7 cellular contexts compared by ENCODE assay signal in genomic region chr2:106542730-106543359, GRCh38. TPM values are rescaled to one million over a fixed set of nuclear protein-coding genes. Genes with fewer than 3 reads are reported as not detected.
DNase-seq lines count a peak whose midpoint lies in the region; ATAC-seq and TF ChIP-seq lines count a peak whose summit lies in the region.

No MANE protein-coding gene starts in this region.

- intact Hi-C loops in spleen (cut with DNase I; ENCODE audit: low total_unique reads), result loop anchor here (5.0 kb wide), 1 partner anchor 436 kb away; no protein-coding TSS in a partner anchor

- H3K4me1 ChIP-seq in iPS-15b (ENCODE audit: control insufficient read depth, insufficient read depth, low read length) (no peaks in the 10 kb centered on the region), spleen (peaks cover 0 to 23% (median 11%) of the 10 kb centered on the region in 6 donors)

- DNase-seq in GM13977 (ENCODE audit: low spot score) (peak; percentile 77), NCI-H1417 (lab: John Stamatoyannopoulos, UW) (peak; percentile 33 to 82 (median 54)), T-helper 9 cell (peak; percentile 71), astrocyte of the hippocampus (ENCODE audit: low read depth, low spot score) (peak; percentile 71), spleen (peak; percentile 87)

- no peak overlapping the region for H3K27ac ChIP-seq in spleen

- H3K9ac ChIP-seq in iPS-15b (ENCODE audit: low read depth, low read length), result no peak overlapping the region

- peak; percentile 91 for ATAC-seq in HG02763 (IDR thresholded peaks at IDR 0.05; ENCODE audit: unreplicated experiment)

- in situ Hi-C loops in GM13977 (cut with MboI; ENCODE audit: low pct_unique_long_range_greater_than_20kb, low sequenced_read_pairs, unreplicated experiment), result loop anchor here (25.0 kb wide), 2 partner anchors 431 to 1181 kb away; no protein-coding TSS in a partner anchor

- H3K4me3 ChIP-seq in iPS-15b (ENCODE audit: low read depth, low read length) (peak overlapping the region; percentile 43), spleen (peak overlapping the region in 2 of 8 donors; percentile 9 to 43)

- WGBS in spleen, 5 donors, result 14 to 16% (median 14%) methylated on average over 24 of the region's 24 CpGs

- H3K9me3 ChIP-seq in iPS-15b (ENCODE audit: control insufficient read depth, insufficient read depth, low read length), result no peaks in the 10 kb centered on the region
- no peaks in the 10 kb centered on the region for H3K9me3 ChIP-seq in spleen

- peak; percentile 86 for TF ChIP-seq CTCF in GM13977 (IDR thresholded peaks at IDR 0.05; ENCODE audit: extremely low read depth, insufficient read depth, missing control alignments)
- TF ChIP-seq CTCF in spleen (IDR thresholded peaks at IDR 0.05 in 8 of 11, conservative IDR thresholded peaks at IDR 0.05 in 3 of 11), result peak; percentile 67 to 93 (median 91)

- no peak for TF ChIP-seq POLR2A in spleen (IDR thresholded peaks at IDR 0.05)

- no peaks in the 10 kb centered on the region for H3K36me3 ChIP-seq in iPS-15b (ENCODE audit: control insufficient read depth, insufficient read depth, low read length)
- no peaks in the 10 kb centered on the region for H3K36me3 ChIP-seq in spleen

- H3K27me3 ChIP-seq in iPS-15b (ENCODE audit: control insufficient read depth, insufficient read depth, low read length) (peaks cover 4% of the 10 kb centered on the region), spleen (replicated peaks in 1 of 7) (peaks cover 0 to 32% (median 7%) of the 10 kb centered on the region in 7 donors)

RNA-seq across cellular contexts. Expression of gene CD8B2, which starts 55.7 kb away (rescaled TPM):
- total RNA-seq in spleen, result under 1 TPM in 6 of 7 donors, not detected in 1; 0.17 to 0.38 (median 0.30) TPM
- under 1 TPM in 2 of 3 donors, not detected in 1; 0.17 to 0.22 TPM for polyA plus RNA-seq in spleen
